1 cellular context compared by ENCODE assay signal in the genomic region with DNA sequence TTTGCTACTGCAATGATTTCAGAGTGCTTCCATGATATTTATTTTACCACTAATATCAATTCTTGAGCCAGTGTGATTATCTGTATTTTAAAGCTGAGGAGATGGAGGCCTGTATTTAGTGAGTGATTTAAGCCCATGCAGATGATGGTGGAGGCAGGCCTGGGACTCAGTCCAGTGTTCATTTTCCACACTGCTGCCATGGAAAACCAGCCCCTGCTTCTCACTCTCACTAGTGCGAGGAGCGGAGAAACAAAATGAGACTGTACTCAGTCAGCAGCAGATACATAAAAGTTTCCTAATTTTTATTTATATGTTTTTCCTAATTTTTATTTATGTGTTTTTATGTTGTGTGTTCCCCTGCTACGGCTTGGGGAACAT.
TF ChIP-seq lines count a peak whose summit lies in the region.

No MANE protein-coding gene starts in this region.

TF ChIP-seq in GM23338, 12 proteins besides CTCF, POLR2A, EP300 and RAD21 (continued from another document):
- no peak for TF ChIP-seq REST (IDR thresholded peaks at IDR 0.05; ENCODE audit: unreplicated experiment)
